Comparison of ENCODE assay signal across 1 cellular context in genomic region chr15:52255935-52256334, GRCh38.
TF ChIP-seq lines count a peak whose summit lies in the region.

No MANE protein-coding gene starts in this region.

TF ChIP-seq in IMR-90, 13 proteins besides CTCF, POLR2A, EP300 and RAD21:
- no peak for TF ChIP-seq CEBPB (IDR thresholded peaks at IDR 0.05; ENCODE audit: low read depth, low read length)
- TF ChIP-seq MAZ (IDR thresholded peaks at IDR 0.05; ENCODE audit: borderline replicate concordance, low read depth, low read length): no peak
- TF ChIP-seq, protein P1, sequence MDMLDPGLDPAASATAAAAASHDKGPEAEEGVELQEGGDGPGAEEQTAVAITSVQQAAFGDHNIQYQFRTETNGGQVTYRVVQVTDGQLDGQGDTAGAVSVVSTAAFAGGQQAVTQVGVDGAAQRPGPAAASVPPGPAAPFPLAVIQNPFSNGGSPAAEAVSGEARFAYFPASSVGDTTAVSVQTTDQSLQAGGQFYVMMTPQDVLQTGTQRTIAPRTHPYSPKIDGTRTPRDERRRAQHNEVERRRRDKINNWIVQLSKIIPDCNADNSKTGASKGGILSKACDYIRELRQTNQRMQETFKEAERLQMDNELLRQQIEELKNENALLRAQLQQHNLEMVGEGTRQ (IDR thresholded peaks at IDR 0.05; ENCODE audit: low read depth, low read length): no peak
- no peak for TF ChIP-seq SMC3 (IDR thresholded peaks at IDR 0.05; ENCODE audit: low read depth, low read length)
- TF ChIP-seq BHLHE40 (IDR thresholded peaks at IDR 0.05; ENCODE audit: low read depth, low read length): no peak
- TF ChIP-seq MXI1 (IDR thresholded peaks at IDR 0.05; ENCODE audit: borderline replicate concordance, low read depth, low read length): no peak
- no peak for TF ChIP-seq NFE2L2 (IDR thresholded peaks at IDR 0.05; ENCODE audit: low read depth, low read length)
- TF ChIP-seq CHD1 (IDR thresholded peaks at IDR 0.05; ENCODE audit: low read depth, low read length): no peak
- no peak for TF ChIP-seq ELK1 (IDR thresholded peaks at IDR 0.05; ENCODE audit: borderline replicate concordance, low read depth, low read length)
- no peak for TF ChIP-seq MAFK (IDR thresholded peaks at IDR 0.05; ENCODE audit: low read depth, low read length)
- TF ChIP-seq RFX5 (IDR thresholded peaks at IDR 0.05; ENCODE audit: low read depth, low read length): no peak
- no peak for TF ChIP-seq FOS (IDR thresholded peaks at IDR 0.05; ENCODE audit: low read depth, low read length)
- TF ChIP-seq RCOR1 (IDR thresholded peaks at IDR 0.05; ENCODE audit: insufficient replicate concordance, low read length): no peak
